ENCODE assay signal across 7 cellular contexts in the genomic region with DNA sequence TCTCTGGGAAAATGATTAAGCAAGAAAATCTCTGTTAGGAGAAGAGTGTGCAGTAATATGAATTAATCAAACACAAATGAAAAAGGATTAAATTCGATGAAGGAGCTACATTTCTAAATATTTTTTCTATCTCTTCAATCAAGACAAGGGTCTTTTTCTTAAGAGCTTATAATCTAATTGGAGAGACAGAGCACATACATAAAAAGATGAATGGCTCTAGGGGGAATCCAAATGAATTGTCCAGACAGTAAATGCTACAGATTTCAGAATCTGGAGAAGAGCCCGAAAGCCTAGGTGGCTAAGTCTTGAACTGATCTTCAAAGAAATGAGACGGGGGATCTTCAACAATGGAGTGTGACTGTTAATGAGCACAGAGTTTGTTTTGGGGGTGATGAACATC.
"Had no signal": no experiment of that assay in that cellular context is flagged by ENCODE, and none has a peak within 500 bp of the region (broad histone marks: within the 10 kb centered on the region; RNA-seq: fewer than 3 reads in every experiment).

No MANE protein-coding gene starts in this region.

- H3K4me2 ChIP-seq: KMS-11 had no signal

- H3K9ac ChIP-seq: KMS-11 had no signal

- H3K27ac ChIP-seq: HL-60, KMS-11 had no signal

- ATAC-seq: HepG2, K562 had no signal

- DNase-seq: IMR-90, KBM-7, KG1 had no signal

- H3K4me3 ChIP-seq: K562 had no signal
